ENCODE assay signal across 1 cellular context in the genomic region with DNA sequence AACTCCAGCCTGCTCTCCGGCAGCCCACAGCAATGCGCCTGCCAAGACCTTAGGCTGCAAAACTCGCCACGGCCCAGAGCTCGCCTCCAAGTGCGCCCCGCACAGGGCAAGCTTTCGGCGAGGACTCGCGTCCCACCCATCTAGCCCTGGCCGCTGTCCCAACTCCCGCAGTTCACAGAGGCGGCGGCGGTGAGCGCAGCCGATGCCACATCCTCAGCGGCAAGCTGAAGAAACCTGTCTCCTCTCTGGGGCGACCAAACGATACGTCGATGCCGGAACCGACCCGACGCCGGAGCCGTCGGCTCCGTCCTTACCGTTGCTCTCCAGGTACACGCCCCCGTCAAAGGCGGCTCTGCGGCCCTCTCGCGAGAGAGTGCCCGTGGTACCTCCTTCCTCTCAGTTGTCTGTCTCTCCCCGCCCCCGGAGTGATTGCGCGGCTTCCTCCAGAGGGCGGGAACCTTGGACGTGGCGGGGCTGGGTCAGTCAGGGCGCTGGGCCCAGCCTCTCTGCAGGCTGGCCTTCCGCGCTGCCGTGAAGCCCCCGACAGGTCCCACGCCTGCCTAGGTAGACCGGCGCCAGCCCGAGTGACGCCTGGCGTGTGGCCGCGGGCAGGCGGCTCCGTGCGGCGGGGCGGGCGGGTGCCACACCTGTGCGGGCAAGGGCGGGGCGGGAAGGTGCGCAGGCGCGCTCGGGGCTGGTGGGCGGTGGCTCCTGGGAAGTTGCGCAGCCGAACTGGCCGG.
TF ChIP-seq lines count a peak whose summit lies in the region.

No MANE protein-coding gene starts in this region.

TF ChIP-seq in HepG2, 621 proteins besides CTCF, POLR2A, EP300 and RAD21 (continued from another document and continues in another):
- TF ChIP-seq AHR (CRISPR knock-in tag; IDR thresholded peaks at IDR 0.05) (peak; percentile 41; the same call in 1 of the 2 replicates), AKAP8 (CRISPR knock-in tag; IDR thresholded peaks at IDR 0.05) (no peak; the same call in 1 of the 2 replicates), SALL2 (CRISPR knock-in tag; IDR thresholded peaks at IDR 0.05) (peak; percentile 60; the same call in 1 of the 2 replicates), ZNF33B (CRISPR knock-in tag; IDR thresholded peaks at IDR 0.05) (peak; percentile 95), PAF1 (CRISPR knock-in tag; IDR thresholded peaks at IDR 0.05) (no peak), GATA4 (IDR thresholded peaks at IDR 0.05; ENCODE audit: borderline replicate concordance, low read depth) (no peak), ZNF773 (CRISPR knock-in tag; IDR thresholded peaks at IDR 0.05; ENCODE audit: borderline replicate concordance) (no peak), TGIF2 (CRISPR knock-in tag; IDR thresholded peaks at IDR 0.05) (peak; percentile 19; the same call in 1 of the 2 replicates), ZIK1 (CRISPR knock-in tag; IDR thresholded peaks at IDR 0.05; ENCODE audit: borderline replicate concordance, low read depth) (peak; percentile 71; the same call in 1 of the 2 replicates), STAT5B (CRISPR knock-in tag; IDR thresholded peaks at IDR 0.05) (no peak), ZNF235 (CRISPR knock-in tag; IDR thresholded peaks at IDR 0.05; ENCODE audit: borderline replicate concordance) (peak; percentile 45; the same call in 1 of the 2 replicates), EED (CRISPR knock-in tag; IDR thresholded peaks at IDR 0.05) (peak; percentile 94), RORA (CRISPR knock-in tag; IDR thresholded peaks at IDR 0.05) (no peak), FOXA1 (IDR thresholded peaks at IDR 0.05) (no peak), FOXA1 (CRISPR knock-in tag; IDR thresholded peaks at IDR 0.05) (no peak), KLF13 (CRISPR knock-in tag; IDR thresholded peaks at IDR 0.05) (no peak; the same call in 1 of the 2 replicates), ZNF747 (CRISPR knock-in tag; IDR thresholded peaks at IDR 0.05; ENCODE audit: borderline replicate concordance) (peak; percentile 77), CHCHD3 (CRISPR knock-in tag; IDR thresholded peaks at IDR 0.05) (no peak; the same call in none of the 2 replicates), GATAD1 (CRISPR knock-in tag; IDR thresholded peaks at IDR 0.05) (peak; percentile 78), ZNF782 (CRISPR knock-in tag; IDR thresholded peaks at IDR 0.05; ENCODE audit: borderline replicate concordance) (no peak; the same call in none of the 2 replicates), SATB2 (CRISPR knock-in tag; IDR thresholded peaks at IDR 0.05) (peak; percentile 73; the same call in 1 of the 2 replicates), ZBTB42 (CRISPR knock-in tag; IDR thresholded peaks at IDR 0.05) (no peak; the same call in 1 of the 2 replicates), ZNF329 (CRISPR knock-in tag; IDR thresholded peaks at IDR 0.05; ENCODE audit: low read depth) (peak; percentile 25; the same call in 1 of the 2 replicates), ZNF558 (CRISPR knock-in tag; IDR thresholded peaks at IDR 0.05; ENCODE audit: borderline replicate concordance) (peak; percentile 28; the same call in 1 of the 2 replicates), SMARCC2 (IDR thresholded peaks at IDR 0.05) (no peak), PRPF4 (IDR thresholded peaks at IDR 0.05; ENCODE audit: low read depth, low read length, poor library complexity, severe bottlenecking) (no peak), ZNF180 (CRISPR knock-in tag; IDR thresholded peaks at IDR 0.05; ENCODE audit: borderline replicate concordance, low read depth) (no peak), ZNF430 (CRISPR knock-in tag; IDR thresholded peaks at IDR 0.05) (peak; percentile 88), SIN3B (IDR thresholded peaks at IDR 0.05; ENCODE audit: low read length) (no peak; the same call in 1 of the 2 replicates), GABPB1 (CRISPR knock-in tag; IDR thresholded peaks at IDR 0.05) (peak; percentile 88), GLI4 (CRISPR knock-in tag; IDR thresholded peaks at IDR 0.05; ENCODE audit: borderline replicate concordance) (peak; percentile 80; the same call in 1 of the 2 replicates), ETV5 (CRISPR knock-in tag; IDR thresholded peaks at IDR 0.05; ENCODE audit: borderline replicate concordance) (peak; percentile 40; the same call in 1 of the 2 replicates), NFYB (CRISPR knock-in tag; IDR thresholded peaks at IDR 0.05) (no peak; the same call in 1 of the 2 replicates), ZNF749 (CRISPR knock-in tag; IDR thresholded peaks at IDR 0.05; ENCODE audit: borderline replicate concordance) (peak; percentile 72), CENPX (CRISPR knock-in tag; IDR thresholded peaks at IDR 0.05) (no peak), ZSCAN30 (CRISPR knock-in tag; IDR thresholded peaks at IDR 0.05) (no peak)
- TF ChIP-seq, protein P1, sequence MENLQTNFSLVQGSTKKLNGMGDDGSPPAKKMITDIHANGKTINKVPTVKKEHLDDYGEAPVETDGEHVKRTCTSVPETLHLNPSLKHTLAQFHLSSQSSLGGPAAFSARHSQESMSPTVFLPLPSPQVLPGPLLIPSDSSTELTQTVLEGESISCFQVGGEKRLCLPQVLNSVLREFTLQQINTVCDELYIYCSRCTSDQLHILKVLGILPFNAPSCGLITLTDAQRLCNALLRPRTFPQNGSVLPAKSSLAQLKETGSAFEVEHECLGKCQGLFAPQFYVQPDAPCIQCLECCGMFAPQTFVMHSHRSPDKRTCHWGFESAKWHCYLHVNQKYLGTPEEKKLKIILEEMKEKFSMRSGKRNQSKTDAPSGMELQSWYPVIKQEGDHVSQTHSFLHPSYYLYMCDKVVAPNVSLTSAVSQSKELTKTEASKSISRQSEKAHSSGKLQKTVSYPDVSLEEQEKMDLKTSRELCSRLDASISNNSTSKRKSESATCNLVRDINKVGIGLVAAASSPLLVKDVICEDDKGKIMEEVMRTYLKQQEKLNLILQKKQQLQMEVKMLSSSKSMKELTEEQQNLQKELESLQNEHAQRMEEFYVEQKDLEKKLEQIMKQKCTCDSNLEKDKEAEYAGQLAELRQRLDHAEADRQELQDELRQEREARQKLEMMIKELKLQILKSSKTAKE (CRISPR knock-in tag; IDR thresholded peaks at IDR 0.05; ENCODE audit: borderline replicate concordance), result peak; percentile 29; the same call in 1 of the 2 replicates
- TF ChIP-seq, protein P2, sequence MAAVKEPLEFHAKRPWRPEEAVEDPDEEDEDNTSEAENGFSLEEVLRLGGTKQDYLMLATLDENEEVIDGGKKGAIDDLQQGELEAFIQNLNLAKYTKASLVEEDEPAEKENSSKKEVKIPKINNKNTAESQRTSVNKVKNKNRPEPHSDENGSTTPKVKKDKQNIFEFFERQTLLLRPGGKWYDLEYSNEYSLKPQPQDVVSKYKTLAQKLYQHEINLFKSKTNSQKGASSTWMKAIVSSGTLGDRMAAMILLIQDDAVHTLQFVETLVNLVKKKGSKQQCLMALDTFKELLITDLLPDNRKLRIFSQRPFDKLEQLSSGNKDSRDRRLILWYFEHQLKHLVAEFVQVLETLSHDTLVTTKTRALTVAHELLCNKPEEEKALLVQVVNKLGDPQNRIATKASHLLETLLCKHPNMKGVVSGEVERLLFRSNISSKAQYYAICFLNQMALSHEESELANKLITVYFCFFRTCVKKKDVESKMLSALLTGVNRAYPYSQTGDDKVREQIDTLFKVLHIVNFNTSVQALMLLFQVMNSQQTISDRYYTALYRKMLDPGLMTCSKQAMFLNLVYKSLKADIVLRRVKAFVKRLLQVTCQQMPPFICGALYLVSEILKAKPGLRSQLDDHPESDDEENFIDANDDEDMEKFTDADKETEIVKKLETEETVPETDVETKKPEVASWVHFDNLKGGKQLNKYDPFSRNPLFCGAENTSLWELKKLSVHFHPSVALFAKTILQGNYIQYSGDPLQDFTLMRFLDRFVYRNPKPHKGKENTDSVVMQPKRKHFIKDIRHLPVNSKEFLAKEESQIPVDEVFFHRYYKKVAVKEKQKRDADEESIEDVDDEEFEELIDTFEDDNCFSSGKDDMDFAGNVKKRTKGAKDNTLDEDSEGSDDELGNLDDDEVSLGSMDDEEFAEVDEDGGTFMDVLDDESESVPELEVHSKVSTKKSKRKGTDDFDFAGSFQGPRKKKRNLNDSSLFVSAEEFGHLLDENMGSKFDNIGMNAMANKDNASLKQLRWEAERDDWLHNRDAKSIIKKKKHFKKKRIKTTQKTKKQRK (IDR thresholded peaks at IDR 0.05; ENCODE audit: low read length), result no peak
- TF ChIP-seq, protein P3, sequence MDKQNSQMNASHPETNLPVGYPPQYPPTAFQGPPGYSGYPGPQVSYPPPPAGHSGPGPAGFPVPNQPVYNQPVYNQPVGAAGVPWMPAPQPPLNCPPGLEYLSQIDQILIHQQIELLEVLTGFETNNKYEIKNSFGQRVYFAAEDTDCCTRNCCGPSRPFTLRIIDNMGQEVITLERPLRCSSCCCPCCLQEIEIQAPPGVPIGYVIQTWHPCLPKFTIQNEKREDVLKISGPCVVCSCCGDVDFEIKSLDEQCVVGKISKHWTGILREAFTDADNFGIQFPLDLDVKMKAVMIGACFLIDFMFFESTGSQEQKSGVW (CRISPR knock-in tag; IDR thresholded peaks at IDR 0.05; ENCODE audit: borderline replicate concordance), result 0 out of 2 replicates have a peak, but pooled peaks have one; percentile 90
- TF ChIP-seq, protein P4, sequence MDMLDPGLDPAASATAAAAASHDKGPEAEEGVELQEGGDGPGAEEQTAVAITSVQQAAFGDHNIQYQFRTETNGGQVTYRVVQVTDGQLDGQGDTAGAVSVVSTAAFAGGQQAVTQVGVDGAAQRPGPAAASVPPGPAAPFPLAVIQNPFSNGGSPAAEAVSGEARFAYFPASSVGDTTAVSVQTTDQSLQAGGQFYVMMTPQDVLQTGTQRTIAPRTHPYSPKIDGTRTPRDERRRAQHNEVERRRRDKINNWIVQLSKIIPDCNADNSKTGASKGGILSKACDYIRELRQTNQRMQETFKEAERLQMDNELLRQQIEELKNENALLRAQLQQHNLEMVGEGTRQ (IDR thresholded peaks at IDR 0.05; ENCODE audit: low read depth, low read length), result no peak
- TF ChIP-seq, protein P4 (CRISPR knock-in tag; IDR thresholded peaks at IDR 0.05; ENCODE audit: borderline replicate concordance), result no peak
- TF ChIP-seq, protein P5, sequence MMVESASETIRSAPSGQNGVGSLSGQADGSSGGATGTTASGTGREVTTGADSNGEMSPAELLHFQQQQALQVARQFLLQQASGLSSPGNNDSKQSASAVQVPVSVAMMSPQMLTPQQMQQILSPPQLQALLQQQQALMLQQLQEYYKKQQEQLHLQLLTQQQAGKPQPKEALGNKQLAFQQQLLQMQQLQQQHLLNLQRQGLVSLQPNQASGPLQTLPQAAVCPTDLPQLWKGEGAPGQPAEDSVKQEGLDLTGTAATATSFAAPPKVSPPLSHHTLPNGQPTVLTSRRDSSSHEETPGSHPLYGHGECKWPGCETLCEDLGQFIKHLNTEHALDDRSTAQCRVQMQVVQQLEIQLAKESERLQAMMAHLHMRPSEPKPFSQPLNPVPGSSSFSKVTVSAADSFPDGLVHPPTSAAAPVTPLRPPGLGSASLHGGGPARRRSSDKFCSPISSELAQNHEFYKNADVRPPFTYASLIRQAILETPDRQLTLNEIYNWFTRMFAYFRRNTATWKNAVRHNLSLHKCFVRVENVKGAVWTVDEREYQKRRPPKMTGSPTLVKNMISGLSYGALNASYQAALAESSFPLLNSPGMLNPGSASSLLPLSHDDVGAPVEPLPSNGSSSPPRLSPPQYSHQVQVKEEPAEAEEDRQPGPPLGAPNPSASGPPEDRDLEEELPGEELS (CRISPR knock-in tag; IDR thresholded peaks at IDR 0.05), result peak; percentile 39
- TF ChIP-seq, protein P6, sequence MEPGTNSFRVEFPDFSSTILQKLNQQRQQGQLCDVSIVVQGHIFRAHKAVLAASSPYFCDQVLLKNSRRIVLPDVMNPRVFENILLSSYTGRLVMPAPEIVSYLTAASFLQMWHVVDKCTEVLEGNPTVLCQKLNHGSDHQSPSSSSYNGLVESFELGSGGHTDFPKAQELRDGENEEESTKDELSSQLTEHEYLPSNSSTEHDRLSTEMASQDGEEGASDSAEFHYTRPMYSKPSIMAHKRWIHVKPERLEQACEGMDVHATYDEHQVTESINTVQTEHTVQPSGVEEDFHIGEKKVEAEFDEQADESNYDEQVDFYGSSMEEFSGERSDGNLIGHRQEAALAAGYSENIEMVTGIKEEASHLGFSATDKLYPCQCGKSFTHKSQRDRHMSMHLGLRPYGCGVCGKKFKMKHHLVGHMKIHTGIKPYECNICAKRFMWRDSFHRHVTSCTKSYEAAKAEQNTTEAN (CRISPR knock-in tag; conservative IDR thresholded peaks at IDR 0.05), result no peak
- TF ChIP-seq, protein P7, sequence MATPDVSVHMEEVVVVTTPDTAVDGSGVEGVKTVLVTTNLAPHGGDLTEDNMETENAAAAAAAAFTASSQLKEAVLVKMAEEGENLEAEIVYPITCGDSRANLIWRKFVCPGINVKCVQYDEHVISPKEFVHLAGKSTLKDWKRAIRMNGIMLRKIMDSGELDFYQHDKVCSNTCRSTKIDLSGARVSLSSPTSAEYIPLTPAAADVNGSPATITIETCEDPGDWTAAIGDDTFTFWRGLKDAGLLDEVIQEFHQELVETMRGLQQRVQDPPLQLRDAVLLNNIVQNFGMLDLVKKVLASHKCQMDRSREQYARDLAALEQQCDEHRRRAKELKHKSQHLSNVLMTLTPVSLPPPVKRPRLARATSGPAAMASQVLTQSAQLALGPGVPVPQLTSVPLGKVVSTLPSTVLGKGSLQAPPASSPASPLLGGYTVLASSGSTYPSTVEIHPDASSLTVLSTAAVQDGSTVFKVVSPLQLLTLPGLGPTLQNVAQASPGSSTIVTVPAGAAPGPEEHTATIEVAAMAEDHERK (CRISPR knock-in tag; IDR thresholded peaks at IDR 0.05; ENCODE audit: low read depth), result no peak
- TF ChIP-seq, protein P8, sequence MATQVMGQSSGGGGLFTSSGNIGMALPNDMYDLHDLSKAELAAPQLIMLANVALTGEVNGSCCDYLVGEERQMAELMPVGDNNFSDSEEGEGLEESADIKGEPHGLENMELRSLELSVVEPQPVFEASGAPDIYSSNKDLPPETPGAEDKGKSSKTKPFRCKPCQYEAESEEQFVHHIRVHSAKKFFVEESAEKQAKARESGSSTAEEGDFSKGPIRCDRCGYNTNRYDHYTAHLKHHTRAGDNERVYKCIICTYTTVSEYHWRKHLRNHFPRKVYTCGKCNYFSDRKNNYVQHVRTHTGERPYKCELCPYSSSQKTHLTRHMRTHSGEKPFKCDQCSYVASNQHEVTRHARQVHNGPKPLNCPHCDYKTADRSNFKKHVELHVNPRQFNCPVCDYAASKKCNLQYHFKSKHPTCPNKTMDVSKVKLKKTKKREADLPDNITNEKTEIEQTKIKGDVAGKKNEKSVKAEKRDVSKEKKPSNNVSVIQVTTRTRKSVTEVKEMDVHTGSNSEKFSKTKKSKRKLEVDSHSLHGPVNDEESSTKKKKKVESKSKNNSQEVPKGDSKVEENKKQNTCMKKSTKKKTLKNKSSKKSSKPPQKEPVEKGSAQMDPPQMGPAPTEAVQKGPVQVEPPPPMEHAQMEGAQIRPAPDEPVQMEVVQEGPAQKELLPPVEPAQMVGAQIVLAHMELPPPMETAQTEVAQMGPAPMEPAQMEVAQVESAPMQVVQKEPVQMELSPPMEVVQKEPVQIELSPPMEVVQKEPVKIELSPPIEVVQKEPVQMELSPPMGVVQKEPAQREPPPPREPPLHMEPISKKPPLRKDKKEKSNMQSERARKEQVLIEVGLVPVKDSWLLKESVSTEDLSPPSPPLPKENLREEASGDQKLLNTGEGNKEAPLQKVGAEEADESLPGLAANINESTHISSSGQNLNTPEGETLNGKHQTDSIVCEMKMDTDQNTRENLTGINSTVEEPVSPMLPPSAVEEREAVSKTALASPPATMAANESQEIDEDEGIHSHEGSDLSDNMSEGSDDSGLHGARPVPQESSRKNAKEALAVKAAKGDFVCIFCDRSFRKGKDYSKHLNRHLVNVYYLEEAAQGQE (IDR thresholded peaks at IDR 0.05; ENCODE audit: borderline replicate concordance in 1 of 2, low read depth in 1 of 2, low read length in 2 of 2), result no peak
